ENCODE assay signal across 1 cellular context in genomic region chr20:41669708-41670263, GRCh38.
A peak's percentile ranks its signal among the peaks of the same experiment; 100 is the strongest.
TF ChIP-seq lines count a peak whose summit lies in the region.

No MANE protein-coding gene starts in this region.

TF ChIP-seq in K562, 482 proteins besides CTCF, POLR2A, EP300 and RAD21 (continues in another document):
- TF ChIP-seq PHF21A (IDR thresholded peaks at IDR 0.05; ENCODE audit: borderline replicate concordance, low read depth) (no peak), HMGN3 (IDR thresholded peaks at IDR 0.05; ENCODE audit: borderline replicate concordance, extremely low read depth, insufficient read length, low read depth, low read length) (no peak), CHCHD3 (CRISPR knock-in tag; IDR thresholded peaks at IDR 0.05) (no peak), FOXK1 (CRISPR knock-in tag; IDR thresholded peaks at IDR 0.05; ENCODE audit: borderline replicate concordance) (no peak), HOXB6 (CRISPR knock-in tag; IDR thresholded peaks at IDR 0.05; ENCODE audit: borderline replicate concordance) (no peak), GTF2F1 (IDR thresholded peaks at IDR 0.05; ENCODE audit: low read depth, low read length) (no peak), ZNF785 (CRISPR knock-in tag; IDR thresholded peaks at IDR 0.05) (no peak), TAF15 (IDR thresholded peaks at IDR 0.05; ENCODE audit: low read depth, low read length) (no peak), FOXO4 (CRISPR knock-in tag; IDR thresholded peaks at IDR 0.05) (no peak), EGR1 (conservative IDR thresholded peaks at IDR 0.05) (peak; percentile 23; the same call in 1 of the 2 replicates), ZNF780A (CRISPR knock-in tag; IDR thresholded peaks at IDR 0.05) (no peak), MEIS2 (IDR thresholded peaks at IDR 0.05; ENCODE audit: partially characterized antibody) (no peak), ZBTB7A (IDR thresholded peaks at IDR 0.05; ENCODE audit: borderline replicate concordance, control insufficient read depth, low read depth, low read length) (peak; percentile 91; the same call in 1 of the 2 replicates), ZC3H11A (IDR thresholded peaks at IDR 0.05; ENCODE audit: low read depth, low read length) (no peak), TBL1XR1 (IDR thresholded peaks at IDR 0.05; ENCODE audit: low read length in 2 of 2) (no peak), MBD2 (IDR thresholded peaks at IDR 0.05; ENCODE audit: borderline replicate concordance, low read depth) (no peak), HCFC1 (IDR thresholded peaks at IDR 0.05; ENCODE audit: low read depth, low read length) (no peak), FOXP1 (CRISPR knock-in tag; IDR thresholded peaks at IDR 0.05) (no peak), HSF4 (CRISPR knock-in tag; IDR thresholded peaks at IDR 0.05; ENCODE audit: borderline replicate concordance) (no peak), TEAD1 (CRISPR knock-in tag; IDR thresholded peaks at IDR 0.05) (no peak), RFX1 (IDR thresholded peaks at IDR 0.05) (no peak), FOXJ2 (tag; IDR thresholded peaks at IDR 0.05) (no peak), XRCC3 (IDR thresholded peaks at IDR 0.05) (no peak), THRA (IDR thresholded peaks at IDR 0.05) (no peak), ZNF77 (CRISPR knock-in tag; IDR thresholded peaks at IDR 0.05) (no peak), SPI1 (IDR thresholded peaks at IDR 0.05; ENCODE audit: borderline replicate concordance, low read depth, low read length) (peak; percentile 96), XRCC5 (IDR thresholded peaks at IDR 0.05; ENCODE audit: low read depth, low read length) (no peak), PRMT5 (CRISPR knock-in tag; IDR thresholded peaks at IDR 0.05) (no peak), CHD1 (IDR thresholded peaks at IDR 0.05; ENCODE audit: low read length) (no peak), ZNF146 (CRISPR knock-in tag; IDR thresholded peaks at IDR 0.05; ENCODE audit: unreplicated experiment) (no peak), ZNF644 (tag; IDR thresholded peaks at IDR 0.05; ENCODE audit: low read depth) (no peak), STAT5B (CRISPR knock-in tag; IDR thresholded peaks at IDR 0.05) (no peak), CHD2 (IDR thresholded peaks at IDR 0.05; ENCODE audit: low read depth, low read length) (no peak), NCOA2 (IDR thresholded peaks at IDR 0.05; ENCODE audit: partially characterized antibody in 2 of 2) (peak in 1 of 2 experiments; percentile 2), ATF4 (CRISPR knock-in tag; IDR thresholded peaks at IDR 0.05) (no peak), PCBP1 (IDR thresholded peaks at IDR 0.05; ENCODE audit: low read depth, low read length, poor library complexity, severe bottlenecking) (no peak), POLR3A (IDR thresholded peaks at IDR 0.05; ENCODE audit: borderline replicate concordance, extremely low read depth, insufficient read depth, insufficient read length) (no peak), ETS2 (tag; IDR thresholded peaks at IDR 0.05; ENCODE audit: borderline replicate concordance, poor library complexity, severe bottlenecking) (no peak), ATF3 (IDR thresholded peaks at IDR 0.05) (peak; percentile 75), ATF3 (CRISPR knock-in tag; conservative IDR thresholded peaks at IDR 0.05) (no peak)
- TF ChIP-seq, protein P1, sequence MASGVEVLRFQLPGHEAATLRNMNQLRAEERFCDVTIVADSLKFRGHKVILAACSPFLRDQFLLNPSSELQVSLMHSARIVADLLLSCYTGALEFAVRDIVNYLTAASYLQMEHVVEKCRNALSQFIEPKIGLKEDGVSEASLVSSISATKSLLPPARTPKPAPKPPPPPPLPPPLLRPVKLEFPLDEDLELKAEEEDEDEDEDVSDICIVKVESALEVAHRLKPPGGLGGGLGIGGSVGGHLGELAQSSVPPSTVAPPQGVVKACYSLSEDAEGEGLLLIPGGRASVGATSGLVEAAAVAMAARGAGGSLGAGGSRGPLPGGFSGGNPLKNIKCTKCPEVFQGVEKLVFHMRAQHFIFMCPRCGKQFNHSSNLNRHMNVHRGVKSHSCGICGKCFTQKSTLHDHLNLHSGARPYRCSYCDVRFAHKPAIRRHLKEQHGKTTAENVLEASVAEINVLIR (CRISPR knock-in tag; IDR thresholded peaks at IDR 0.05) = no peak
- TF ChIP-seq, protein P2, sequence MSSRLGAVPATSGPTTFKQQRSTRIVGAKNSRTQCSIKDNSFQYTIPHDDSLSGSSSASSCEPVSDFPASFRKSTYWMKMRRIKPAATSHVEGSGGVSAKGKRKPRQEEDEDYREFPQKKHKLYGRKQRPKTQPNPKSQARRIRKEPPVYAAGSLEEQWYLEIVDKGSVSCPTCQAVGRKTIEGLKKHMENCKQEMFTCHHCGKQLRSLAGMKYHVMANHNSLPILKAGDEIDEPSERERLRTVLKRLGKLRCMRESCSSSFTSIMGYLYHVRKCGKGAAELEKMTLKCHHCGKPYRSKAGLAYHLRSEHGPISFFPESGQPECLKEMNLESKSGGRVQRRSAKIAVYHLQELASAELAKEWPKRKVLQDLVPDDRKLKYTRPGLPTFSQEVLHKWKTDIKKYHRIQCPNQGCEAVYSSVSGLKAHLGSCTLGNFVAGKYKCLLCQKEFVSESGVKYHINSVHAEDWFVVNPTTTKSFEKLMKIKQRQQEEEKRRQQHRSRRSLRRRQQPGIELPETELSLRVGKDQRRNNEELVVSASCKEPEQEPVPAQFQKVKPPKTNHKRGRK (tag; IDR thresholded peaks at IDR 0.05) = peak; percentile 54
- TF ChIP-seq, protein P3, sequence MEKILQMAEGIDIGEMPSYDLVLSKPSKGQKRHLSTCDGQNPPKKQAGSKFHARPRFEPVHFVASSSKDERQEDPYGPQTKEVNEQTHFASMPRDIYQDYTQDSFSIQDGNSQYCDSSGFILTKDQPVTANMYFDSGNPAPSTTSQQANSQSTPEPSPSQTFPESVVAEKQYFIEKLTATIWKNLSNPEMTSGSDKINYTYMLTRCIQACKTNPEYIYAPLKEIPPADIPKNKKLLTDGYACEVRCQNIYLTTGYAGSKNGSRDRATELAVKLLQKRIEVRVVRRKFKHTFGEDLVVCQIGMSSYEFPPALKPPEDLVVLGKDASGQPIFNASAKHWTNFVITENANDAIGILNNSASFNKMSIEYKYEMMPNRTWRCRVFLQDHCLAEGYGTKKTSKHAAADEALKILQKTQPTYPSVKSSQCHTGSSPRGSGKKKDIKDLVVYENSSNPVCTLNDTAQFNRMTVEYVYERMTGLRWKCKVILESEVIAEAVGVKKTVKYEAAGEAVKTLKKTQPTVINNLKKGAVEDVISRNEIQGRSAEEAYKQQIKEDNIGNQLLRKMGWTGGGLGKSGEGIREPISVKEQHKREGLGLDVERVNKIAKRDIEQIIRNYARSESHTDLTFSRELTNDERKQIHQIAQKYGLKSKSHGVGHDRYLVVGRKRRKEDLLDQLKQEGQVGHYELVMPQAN (IDR thresholded peaks at IDR 0.05; ENCODE audit: borderline replicate concordance) = peak; percentile 77
- TF ChIP-seq, protein P4, sequence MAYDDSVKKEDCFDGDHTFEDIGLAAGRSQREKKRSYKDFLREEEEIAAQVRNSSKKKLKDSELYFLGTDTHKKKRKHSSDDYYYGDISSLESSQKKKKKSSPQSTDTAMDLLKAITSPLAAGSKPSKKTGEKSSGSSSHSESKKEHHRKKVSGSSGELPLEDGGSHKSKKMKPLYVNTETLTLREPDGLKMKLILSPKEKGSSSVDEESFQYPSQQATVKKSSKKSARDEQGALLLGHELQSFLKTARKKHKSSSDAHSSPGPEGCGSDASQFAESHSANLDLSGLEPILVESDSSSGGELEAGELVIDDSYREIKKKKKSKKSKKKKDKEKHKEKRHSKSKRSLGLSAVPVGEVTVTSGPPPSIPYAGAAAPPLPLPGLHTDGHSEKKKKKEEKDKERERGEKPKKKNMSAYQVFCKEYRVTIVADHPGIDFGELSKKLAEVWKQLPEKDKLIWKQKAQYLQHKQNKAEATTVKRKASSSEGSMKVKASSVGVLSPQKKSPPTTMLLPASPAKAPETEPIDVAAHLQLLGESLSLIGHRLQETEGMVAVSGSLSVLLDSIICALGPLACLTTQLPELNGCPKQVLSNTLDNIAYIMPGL (CRISPR knock-in tag; IDR thresholded peaks at IDR 0.05) = no peak
- TF ChIP-seq, protein P5, sequence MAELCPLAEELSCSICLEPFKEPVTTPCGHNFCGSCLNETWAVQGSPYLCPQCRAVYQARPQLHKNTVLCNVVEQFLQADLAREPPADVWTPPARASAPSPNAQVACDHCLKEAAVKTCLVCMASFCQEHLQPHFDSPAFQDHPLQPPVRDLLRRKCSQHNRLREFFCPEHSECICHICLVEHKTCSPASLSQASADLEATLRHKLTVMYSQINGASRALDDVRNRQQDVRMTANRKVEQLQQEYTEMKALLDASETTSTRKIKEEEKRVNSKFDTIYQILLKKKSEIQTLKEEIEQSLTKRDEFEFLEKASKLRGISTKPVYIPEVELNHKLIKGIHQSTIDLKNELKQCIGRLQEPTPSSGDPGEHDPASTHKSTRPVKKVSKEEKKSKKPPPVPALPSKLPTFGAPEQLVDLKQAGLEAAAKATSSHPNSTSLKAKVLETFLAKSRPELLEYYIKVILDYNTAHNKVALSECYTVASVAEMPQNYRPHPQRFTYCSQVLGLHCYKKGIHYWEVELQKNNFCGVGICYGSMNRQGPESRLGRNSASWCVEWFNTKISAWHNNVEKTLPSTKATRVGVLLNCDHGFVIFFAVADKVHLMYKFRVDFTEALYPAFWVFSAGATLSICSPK (IDR thresholded peaks at IDR 0.05; ENCODE audit: borderline replicate concordance) = peak; percentile 81; the same call in 1 of the 2 replicates
